In the genomic region with DNA sequence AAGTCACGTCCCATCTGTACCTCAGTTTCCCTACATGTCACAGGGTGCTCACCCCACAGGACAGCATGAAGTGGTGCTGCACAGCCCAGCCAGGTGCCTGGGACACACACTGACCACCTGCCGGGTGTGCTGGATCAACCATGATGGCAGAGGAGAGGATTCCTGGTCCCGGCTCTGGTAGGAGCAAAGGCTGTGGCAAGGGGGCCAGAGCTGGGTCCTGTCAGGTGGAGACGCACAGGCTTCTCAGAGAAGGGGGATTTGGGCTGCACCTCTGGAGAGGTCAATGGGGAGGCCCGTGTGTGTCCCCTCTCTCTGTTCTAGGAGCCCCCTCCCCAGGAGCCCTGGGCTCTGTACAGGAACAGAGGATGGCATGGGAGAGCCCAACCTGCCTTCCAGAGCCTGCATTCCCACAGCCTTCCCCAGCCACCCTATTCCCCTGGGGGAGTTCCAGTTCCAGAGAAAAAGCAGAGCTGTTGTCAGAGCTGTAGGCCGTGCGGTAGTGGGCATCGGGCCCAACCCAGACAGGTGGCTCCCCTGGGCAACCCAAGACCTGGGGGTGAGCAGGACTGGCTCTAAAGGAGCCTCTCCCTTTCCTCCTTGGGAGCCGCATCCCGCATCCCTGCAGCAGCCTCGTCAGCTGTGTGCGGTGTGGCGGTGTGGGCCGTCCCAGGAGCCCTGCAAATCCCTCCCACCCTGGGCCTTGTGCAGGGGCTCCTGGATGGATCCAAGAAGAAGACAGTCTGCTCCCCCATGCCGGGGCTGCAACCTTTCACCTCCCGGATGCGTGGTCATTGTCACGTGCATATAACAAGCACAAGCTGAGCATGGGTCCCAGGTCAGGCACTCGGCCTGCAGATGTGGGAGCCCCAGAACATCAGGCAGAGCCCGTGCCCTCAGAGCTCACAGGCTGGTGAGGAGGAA, we compare ENCODE assay signal across 20 cellular contexts. TPM values are rescaled to one million over a fixed set of nuclear protein-coding genes. Genes with fewer than 3 reads are reported as not detected.
DNase-seq lines count a peak whose midpoint lies in the region; ATAC-seq and TF ChIP-seq lines count a peak whose summit lies in the region.
"Had no signal": no experiment of that assay in that cellular context is flagged by ENCODE, and none has a peak within 500 bp of the region (broad histone marks: within the 10 kb centered on the region; RNA-seq: fewer than 3 reads in every experiment).

No MANE protein-coding gene starts in this region.

- H3K27me3 ChIP-seq in HL-60 (ENCODE audit: insufficient read depth, poor library complexity, severe bottlenecking) (no peaks in the 10 kb centered on the region), Peyer's patch (no peaks in the 10 kb centered on the region), neuronal stem cell (ENCODE audit: control insufficient read depth in 3 of 3, insufficient read depth in 3 of 3, low read depth in 1 of 3, low read length in 3 of 3) (peaks cover 0 to 25% (median 0%) of the 10 kb centered on the region in 3 experiments), Karpas-422 (ENCODE audit: low read length) (no peaks in the 10 kb centered on the region), left lung (no peaks in the 10 kb centered on the region)

- ATAC-seq in left lung (no peak), GM21367 (IDR thresholded peaks at IDR 0.05; ENCODE audit: unreplicated experiment) (no peak)
- ATAC-seq: lower lobe of right lung had no signal

- intact Hi-C loops in left lung (cut with DNase I), result no loop called here

- TF ChIP-seq CTCF in HL-60 (IDR thresholded peaks at IDR 0.05; ENCODE audit: insufficient read depth, low read length), result no peak
- TF ChIP-seq CTCF in Peyer's patch (IDR thresholded peaks at IDR 0.05), result no peak
- no peak for TF ChIP-seq CTCF in left lung (IDR thresholded peaks at IDR 0.05)

- no peaks in the 10 kb centered on the region for H3K79me1 ChIP-seq in neuronal stem cell (ENCODE audit: low read depth, low read length)

- H4K91ac ChIP-seq in neuronal stem cell (ENCODE audit: low read depth, low read length, poor library complexity), result no peak overlapping the region

- 0 out of 2 replicates have a peak, but pooled peaks cover 5% of the 10 kb centered on the region for H4K20me1 ChIP-seq in Karpas-422 (ENCODE audit: insufficient read depth, low read depth, low read length)

- no peak overlapping the region for H3K14ac ChIP-seq in neuronal stem cell (ENCODE audit: low read length)

- H3K4me1 ChIP-seq in Peyer's patch (peaks cover 0 to 26% (median 6%) of the 10 kb centered on the region in 4 donors), neuronal stem cell (ENCODE audit: control insufficient read depth in 2 of 2, insufficient read depth in 1 of 2, low read depth in 1 of 2, low read length in 2 of 2) (peaks cover 0 to 13% of the 10 kb centered on the region in 2 donors), Karpas-422 (ENCODE audit: low read length) (no peaks in the 10 kb centered on the region), left lung (peaks cover 0 to 24% of the 10 kb centered on the region in 2 donors)

- H3K9me3 ChIP-seq in Peyer's patch, result no peaks in the 10 kb centered on the region
- H3K9me3 ChIP-seq in neuronal stem cell (replicated peaks in 1 of 2; ENCODE audit: control insufficient read depth in 2 of 2, insufficient read depth in 1 of 2, low read depth in 1 of 2, low read length in 2 of 2), result no peaks in the 10 kb centered on the region
- H3K9me3 ChIP-seq in Karpas-422 (ENCODE audit: low read length), result no peaks in the 10 kb centered on the region
- H3K9me3 ChIP-seq in left lung, result no peaks in the 10 kb centered on the region
- H3K9me3 ChIP-seq: lower lobe of right lung, SK-N-SH had no signal

- peak overlapping the region; percentile 88 for H3K18ac ChIP-seq in neuronal stem cell (ENCODE audit: low read length)

- DNase-seq in COLO668 (lab: John Stamatoyannopoulos, UW; ENCODE audit: unreplicated experiment) (peak; percentile 62), HL-60 (ENCODE audit: low read depth in 1 of 2, low spot score in 1 of 2) (no peak), Peyer's patch (peak in 2 of 3 donors; percentile 41 to 51), neuronal stem cell (ENCODE audit: low spot score) (no peak), Karpas-422 (no peak), left lung (no peak)
- DNase-seq: activated CD4-positive, alpha-beta T cell treated with anti-CD3 and anti-CD28 coated beads, Interleukin-2, amount 50 U/mL, for 1 hour; AML-193; lower lobe of right lung; naive B cell; NCI-H1105; PC-9; SK-N-SH; stimulated activated CD4-positive, alpha-beta T cell treated with anti-CD3 and anti-CD28 coated beads, Interleukin-4, amount 100 ng/mL, for 4 hours had no signal

- H3K4me3 ChIP-seq in HL-60 (replicated peaks; ENCODE audit: insufficient read depth, low read length), result no peak overlapping the region
- H3K4me3 ChIP-seq in Peyer's patch, result peak overlapping the region in 2 of 4 donors; percentile 25 to 28
- H3K4me3 ChIP-seq in neuronal stem cell (ENCODE audit: low read length in 2 of 2), result no peak overlapping the region
- H3K4me3 ChIP-seq in Karpas-422 (ENCODE audit: low read length), result no peak overlapping the region
- H3K4me3 ChIP-seq in left lung, result no peak overlapping the region
- H3K4me3 ChIP-seq: lower lobe of right lung, PC-9 had no signal

- H2BK15ac ChIP-seq in neuronal stem cell (ENCODE audit: low read length), result no peak overlapping the region

- H2BK12ac ChIP-seq in neuronal stem cell (ENCODE audit: low read length), result no peak overlapping the region

- H3K23ac ChIP-seq in neuronal stem cell (ENCODE audit: low read depth, low read length, poor library complexity), result peak overlapping the region; percentile 23

- H3K4me2 ChIP-seq in neuronal stem cell (ENCODE audit: insufficient read depth, low read length, poor library complexity, severe bottlenecking) (no peak overlapping the region), Karpas-422 (ENCODE audit: low read depth, low read length, poor library complexity, severe bottlenecking) (no peak overlapping the region)
- H3K4me2 ChIP-seq: KMS-11, PC-9, SK-N-SH had no signal

- H3K4ac ChIP-seq in neuronal stem cell (ENCODE audit: low read length), result no peak overlapping the region

- H3K9ac ChIP-seq in neuronal stem cell (ENCODE audit: low read depth, low read length, poor library complexity) (no peak overlapping the region), Karpas-422 (ENCODE audit: low read length) (no peak overlapping the region)
- H3K9ac ChIP-seq: KMS-11, SK-N-SH had no signal

- no peak for TF ChIP-seq POLR2A in Peyer's patch (IDR thresholded peaks at IDR 0.05)

- H3K36me3 ChIP-seq in Peyer's patch, result no peaks in the 10 kb centered on the region
- H3K36me3 ChIP-seq in neuronal stem cell (replicated peaks in 1 of 2; ENCODE audit: control insufficient read depth in 2 of 2, insufficient read depth in 2 of 2, low read length in 2 of 2), result no peaks in the 10 kb centered on the region
- H3K36me3 ChIP-seq in Karpas-422 (ENCODE audit: insufficient read depth, low read length), result no peaks in the 10 kb centered on the region
- H3K36me3 ChIP-seq in left lung, result no peaks in the 10 kb centered on the region
- H3K36me3 ChIP-seq: lower lobe of right lung had no signal

- no peaks in the 10 kb centered on the region for H3K79me2 ChIP-seq in Karpas-422 (ENCODE audit: low read length)

- H2AK5ac ChIP-seq in neuronal stem cell (ENCODE audit: low read depth, low read length), result peak overlapping the region; percentile 78

- WGBS in neuronal stem cell (ENCODE audit: extremely low coverage in 2 of 2, insufficient read length in 2 of 2, insufficient replicate concordance in 1 of 2), 2 donors, result no CpG with 5 or more reads among the region's 20 CpGs

- H2BK120ac ChIP-seq in neuronal stem cell (ENCODE audit: low read depth, low read length), result no peak overlapping the region

- no peak overlapping the region for H2BK5ac ChIP-seq in neuronal stem cell (ENCODE audit: low read length)

- H4K8ac ChIP-seq in neuronal stem cell (ENCODE audit: low read depth, low read length), result no peak overlapping the region

- H3K27ac ChIP-seq in HL-60 (replicated peaks) (peak overlapping the region; percentile 70), Peyer's patch (peak overlapping the region in 3 of 4 donors; percentile 68 to 91 (median 91)), neuronal stem cell (replicated peaks; ENCODE audit: low read length) (no peak overlapping the region), Karpas-422 (ENCODE audit: low read length) (no peak overlapping the region), left lung (no peak overlapping the region)
- H3K27ac ChIP-seq: KMS-11, lower lobe of right lung, PC-9 had no signal

- no peaks in the 10 kb centered on the region for H3K9me2 ChIP-seq in Karpas-422 (replicated peaks; ENCODE audit: insufficient read depth, low read length)
- H3K9me2 ChIP-seq: SK-N-SH had no signal

- no peak overlapping the region for H2AFZ ChIP-seq in neuronal stem cell (ENCODE audit: low read length)
- H2AFZ ChIP-seq in Karpas-422 (ENCODE audit: low read length), result no peak overlapping the region
- H2AFZ ChIP-seq: PC-9 had no signal

RNA-seq across cellular contexts. Expression of gene TFF3, which starts 2.9 kb away (rescaled TPM):
- total RNA-seq in Peyer's patch, result 1,000 to 10,000 TPM in 1 of 4 donors, 100 to 1,000 TPM in 3; 178 to 1,063 (median 636) TPM
- not detected for polyA plus RNA-seq in neuronal stem cell (2013, experiment 1 of 2)
- polyA plus RNA-seq in neuronal stem cell (2013, experiment 2 of 2), result 0.15 TPM
- not detected in 2 replicates for total RNA-seq in Karpas-422 (2014; rRNA removed; shearing (Covaris generic); ENCODE audit: low replicate concordance)
- 10 to 100 TPM in 1 of 2 donors, 1 to 10 TPM in 1; 5.5 to 11.1 TPM for total RNA-seq in left lung
- total RNA-seq: NCI-H460, PC-9, temporal lobe had no signal
- polyA plus RNA-seq: SK-N-SH had no signal

RNA-seq across cellular contexts. Expression of gene TFF2, which starts 32.7 kb away (rescaled TPM):
- total RNA-seq in Peyer's patch (1 to 10 TPM in 1 of 4 donors, not detected in 3; 6.7 TPM), left lung (not detected)
- not detected for polyA plus RNA-seq in neuronal stem cell (2013, experiment 1 of 2)
- polyA plus RNA-seq in neuronal stem cell (2013, experiment 2 of 2), result not detected
- not detected in 2 replicates for total RNA-seq in Karpas-422 (2014; rRNA removed; shearing (Covaris generic); ENCODE audit: low replicate concordance)
- total RNA-seq: dermis microvascular lymphatic vessel endothelial cell, lower lobe of right lung, NCI-H460, posterior vena cava, temporal lobe had no signal
- polyA plus RNA-seq: SK-N-SH had no signal

RNA-seq across cellular contexts. Expression of gene TFF1, which starts 48.2 kb away (rescaled TPM):
- 100 to 1,000 TPM in 2 of 4 donors, 10 to 100 TPM in 1, not detected in 1; 32.4 to 136 (median 103) TPM for total RNA-seq in Peyer's patch
- not detected for polyA plus RNA-seq in neuronal stem cell (2013, experiment 1 of 2)
- not detected for polyA plus RNA-seq in neuronal stem cell (2013, experiment 2 of 2)
- total RNA-seq in Karpas-422 (2014; rRNA removed; shearing (Covaris generic); ENCODE audit: low replicate concordance), result not detected in 2 replicates
- total RNA-seq in left lung, result not detected
- total RNA-seq: dermis microvascular lymphatic vessel endothelial cell, lower lobe of right lung, NCI-H460, posterior vena cava, temporal lobe had no signal
- polyA plus RNA-seq: SK-N-SH had no signal

Comparison
In these comparisons a context has a peak if more than half of its experiments do, and no peak if none do; other contexts are left out.
1. DNase-seq: peak in COLO668 (single experiment) and Peyer's patch (2 of 3); none in HL-60 (0 of 2), neuronal stem cell (single experiment), Karpas-422 (single experiment) and left lung (0 of 2).
2. H3K27ac ChIP-seq: peak in HL-60 (single experiment) and Peyer's patch (3 of 4); none in neuronal stem cell (single experiment), Karpas-422 (single experiment) and left lung (0 of 2).
3. RNA of gene TFF3, which starts 2.9 kb away (total RNA-seq): 178 to 1,063 TPM in Peyer's patch; 5.5 to 11.1 TPM in left lung and not detected in Karpas-422; every median in the first group is over 10 times any median in the second.